18 cellular contexts compared by ENCODE assay signal in the genomic region with DNA sequence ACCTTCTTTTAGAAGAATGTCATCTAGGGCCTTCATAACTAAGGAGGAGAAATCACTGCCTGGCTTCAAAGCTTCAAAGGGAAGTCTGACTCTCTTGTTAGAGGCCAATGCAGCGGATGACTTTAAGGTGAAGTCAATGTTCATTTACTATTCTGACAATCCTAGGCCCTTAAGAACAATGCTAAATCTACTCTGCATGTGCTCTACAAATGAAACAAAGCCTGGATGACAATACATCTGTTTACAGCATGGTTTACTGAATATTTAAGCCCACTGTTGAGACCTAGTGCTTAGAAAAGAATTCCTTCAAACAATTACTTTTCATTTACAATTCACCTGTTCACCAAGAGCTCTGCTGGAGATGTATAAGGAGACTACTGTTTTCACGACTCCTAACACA.
DNase-seq lines count a peak whose midpoint lies in the region; FAIRE-seq and TF ChIP-seq lines count a peak whose summit lies in the region.
"Had no signal": no experiment of that assay in that cellular context is flagged by ENCODE, and none has a peak within 500 bp of the region (broad histone marks: within the 10 kb centered on the region; RNA-seq: fewer than 3 reads in every experiment).

No MANE protein-coding gene starts in this region.

- H3K4me2 ChIP-seq in astrocyte (ENCODE audit: low read length), result no peak overlapping the region
- no peak overlapping the region for H3K4me2 ChIP-seq in mesendoderm (ENCODE audit: low read length)

- H2BK120ac ChIP-seq in mesendoderm (ENCODE audit: low read depth, low read length), result no peak overlapping the region

- TF ChIP-seq CTCF in astrocyte (IDR thresholded peaks at IDR 0.05; ENCODE audit: insufficient read depth, low read depth, low read length) (no peak), endothelial cell (IDR thresholded peaks at IDR 0.05; ENCODE audit: unreplicated experiment) (no peak)

- no peak overlapping the region for H4K8ac ChIP-seq in mesendoderm (ENCODE audit: low read depth, low read length)

- no peaks in the 10 kb centered on the region for H3K27me3 Mint-ChIP-seq in astrocyte (ENCODE audit: low read depth, unreplicated experiment)
- no peaks in the 10 kb centered on the region for H3K27me3 Mint-ChIP-seq in endothelial cell (ENCODE audit: unreplicated experiment)
- H3K27me3 Mint-ChIP-seq: CD4-positive, alpha-beta memory T cell had no signal

- H3K36me3 Mint-ChIP-seq in astrocyte (ENCODE audit: low read depth, unreplicated experiment), result no peaks in the 10 kb centered on the region
- H3K36me3 Mint-ChIP-seq in endothelial cell (ENCODE audit: low read depth, unreplicated experiment), result no peaks in the 10 kb centered on the region
- H3K36me3 Mint-ChIP-seq: CD4-positive, alpha-beta memory T cell had no signal

- H3K4me3 ChIP-seq in HUES64 (ENCODE audit: low read length) (no peak overlapping the region), astrocyte (ENCODE audit: insufficient read depth, low read depth, low read length) (no peak overlapping the region), mesendoderm (ENCODE audit: low read length) (no peak overlapping the region)
- H3K4me3 ChIP-seq: GM23248, HAP-1 had no signal

- H3K4me3 Mint-ChIP-seq in astrocyte (ENCODE audit: unreplicated experiment) (no peak overlapping the region), endothelial cell (ENCODE audit: unreplicated experiment) (no peak overlapping the region)
- H3K4me3 Mint-ChIP-seq: CD4-positive, alpha-beta memory T cell; HFFc6 had no signal

- DNase-seq in astrocyte (ENCODE audit: low read depth), result no peak
- peak; percentile 0 for DNase-seq in mesendoderm
- no peak for DNase-seq in NCI-H2171 (lab: John Stamatoyannopoulos, UW)
- DNase-seq in activated effector memory CD4-positive, alpha-beta T cell treated with anti-CD3 and anti-CD28 coated beads, Interleukin-2, amount 50 U/mL, for 16 hours, result no peak
- DNase-seq in endothelial cell (ENCODE audit: low spot score), result no peak
- DNase-seq: C1 segment of cervical spinal cord, Calu3, COR-L47, DMS153, DND-41, GM23248, HFFc6 had no signal

- H2AK5ac ChIP-seq in mesendoderm (ENCODE audit: low read length), result no peak overlapping the region

- H4K20me1 ChIP-seq in astrocyte (ENCODE audit: insufficient read depth, low read length), result no peaks in the 10 kb centered on the region

- H3K4me1 ChIP-seq in HUES64 (ENCODE audit: insufficient read depth, low read length) (peaks cover 8% of the 10 kb centered on the region; the same call in 1 of the 2 replicates), astrocyte (ENCODE audit: insufficient read depth, low read length) (no peaks in the 10 kb centered on the region), mesendoderm (ENCODE audit: control insufficient read depth, low read depth, low read length) (no peaks in the 10 kb centered on the region)
- H3K4me1 ChIP-seq: HAP-1 had no signal

- peak; percentile 29 for FAIRE-seq in astrocyte (lab: Jason Lieb, UNC)
- FAIRE-seq: G401.6, GM12892, H54 had no signal

- H3K27me3 ChIP-seq in HUES64 (ENCODE audit: insufficient read depth, low read length) (no peaks in the 10 kb centered on the region), astrocyte (ENCODE audit: insufficient read depth, low read length) (no peaks in the 10 kb centered on the region), mesendoderm (ENCODE audit: insufficient read depth, low read length, poor library complexity) (no peaks in the 10 kb centered on the region)

- H3K9me3 ChIP-seq in HUES64 (ENCODE audit: insufficient read depth, low read depth, low read length) (no peaks in the 10 kb centered on the region), astrocyte (ENCODE audit: insufficient read depth, low read depth, low read length) (no peaks in the 10 kb centered on the region)
- H3K9me3 ChIP-seq: HAP-1 had no signal

- H2AFZ ChIP-seq in astrocyte (ENCODE audit: low read depth, low read length), result no peak overlapping the region
- H2AFZ ChIP-seq: GM23248 had no signal

- H3K9ac ChIP-seq in HUES64 (ENCODE audit: low read depth, low read length) (no peak overlapping the region), astrocyte (ENCODE audit: low read length) (no peak overlapping the region), mesendoderm (ENCODE audit: low read length) (no peak overlapping the region)
- H3K9ac ChIP-seq: GM23248 had no signal

- H4K5ac ChIP-seq in mesendoderm (ENCODE audit: low read length), result no peak overlapping the region

- H3K79me1 ChIP-seq in mesendoderm (ENCODE audit: low read length), result no peaks in the 10 kb centered on the region

- no peak overlapping the region for H3K23ac ChIP-seq in mesendoderm (ENCODE audit: low read length)

- no peak overlapping the region for H3K56ac ChIP-seq in mesendoderm (ENCODE audit: low read length)

- H2BK15ac ChIP-seq in mesendoderm (replicated peaks; ENCODE audit: low read depth), result no peak overlapping the region

- H3K79me2 ChIP-seq in astrocyte (ENCODE audit: insufficient read depth, low read length) (no peaks in the 10 kb centered on the region), mesendoderm (ENCODE audit: control insufficient read depth, insufficient read depth, low read length) (no peaks in the 10 kb centered on the region)

- no peak overlapping the region for H2BK5ac ChIP-seq in mesendoderm (ENCODE audit: low read length)

- 92% methylated on average over 1 of the region's 2 CpGs for WGBS in HUES64
- no CpG with 5 or more reads among the region's 2 CpGs for WGBS in mesendoderm (ENCODE audit: extremely low coverage, insufficient coverage, low lambda C conversion rate)

- H3K27ac Mint-ChIP-seq in astrocyte (ENCODE audit: unreplicated experiment), result no peak overlapping the region
- no peak overlapping the region for H3K27ac Mint-ChIP-seq in endothelial cell (ENCODE audit: unreplicated experiment)
- H3K27ac Mint-ChIP-seq: CD4-positive, alpha-beta memory T cell; HFFc6 had no signal

- H3K36me3 ChIP-seq in HUES64 (ENCODE audit: insufficient read depth, low read length) (no peaks in the 10 kb centered on the region), astrocyte (ENCODE audit: insufficient read depth, low read length) (no peaks in the 10 kb centered on the region), mesendoderm (ENCODE audit: control insufficient read depth, insufficient read depth, low read length) (no peaks in the 10 kb centered on the region)
- H3K36me3 ChIP-seq: HAP-1 had no signal

- H3K27ac ChIP-seq in HUES64 (ENCODE audit: low read depth, low read length) (peak overlapping the region; percentile 76; the same call in 1 of the 2 replicates), astrocyte (ENCODE audit: low read depth, low read length) (no peak overlapping the region), mesendoderm (ENCODE audit: low read depth, low read length) (no peak overlapping the region)
- H3K27ac ChIP-seq: GM23248 had no signal

- H3K4me1 Mint-ChIP-seq in astrocyte (ENCODE audit: low read depth, unreplicated experiment) (no peaks in the 10 kb centered on the region), endothelial cell (ENCODE audit: unreplicated experiment) (no peaks in the 10 kb centered on the region)
- H3K4me1 Mint-ChIP-seq: CD4-positive, alpha-beta memory T cell had no signal

- no peak overlapping the region for H3K18ac ChIP-seq in mesendoderm (ENCODE audit: low read length)

- H3K4ac ChIP-seq in mesendoderm (ENCODE audit: low read depth, low read length), result no peak overlapping the region

- H3K9me3 Mint-ChIP-seq in astrocyte (ENCODE audit: unreplicated experiment) (no peaks in the 10 kb centered on the region), endothelial cell (ENCODE audit: unreplicated experiment) (no peaks in the 10 kb centered on the region)
